27 cellular contexts compared by ENCODE assay signal in the genomic region with DNA sequence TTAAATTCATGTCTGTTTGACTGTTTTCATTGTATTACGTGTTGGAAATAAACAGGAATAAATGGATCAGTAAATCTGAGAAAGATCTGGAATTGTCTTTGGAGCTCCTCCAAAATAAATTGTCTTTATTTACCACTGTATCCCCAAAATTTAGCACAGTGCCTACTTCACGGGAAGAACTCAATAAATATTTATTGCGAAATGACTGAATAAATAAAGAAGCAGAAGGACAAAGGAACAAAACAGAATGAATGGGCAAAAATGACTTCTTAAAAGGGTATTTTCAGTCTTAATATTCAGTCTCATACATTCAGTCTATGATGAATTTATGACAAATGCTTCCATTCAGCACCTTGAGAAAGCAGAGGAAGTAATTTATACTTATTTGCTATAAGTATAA. TPM values are rescaled to one million over a fixed set of nuclear protein-coding genes. Genes with fewer than 3 reads are reported as not detected.
"Had no signal": no experiment of that assay in that cellular context is flagged by ENCODE, and none has a peak within 500 bp of the region (broad histone marks: within the 10 kb centered on the region; RNA-seq: fewer than 3 reads in every experiment).

No MANE protein-coding gene starts in this region.

- H3K9me3 ChIP-seq: ascending aorta, MG63, Peyer's patch had no signal

- ATAC-seq: activated CD8-positive, alpha-beta T cell treated with anti-CD3 and anti-CD28 coated beads, Interleukin-2, amount 10 ng/mL, durations not matched to agents 7 days and 5 days; activated naive CD4-positive, alpha-beta T cell treated with anti-CD3 and anti-CD28 coated beads, Interleukin-2, amount 50 U/mL, for 72 hours; activated naive CD8-positive, alpha-beta T cell treated with anti-CD3 and anti-CD28 coated beads, Interleukin-2, amount 50 U/mL, for 24 hours had no signal

- H3K4me1 ChIP-seq: ascending aorta, Peyer's patch had no signal

- H3K36me3 ChIP-seq: ascending aorta, cardiac muscle cell, MG63, Peyer's patch had no signal

- H3K27me3 ChIP-seq: ascending aorta, cardiac muscle cell, MG63, Peyer's patch had no signal

- H3K4me3 ChIP-seq: ascending aorta, cardiac muscle cell, MG63, Peyer's patch had no signal

- DNase-seq: activated CD4-positive, alpha-beta T cell treated with anti-CD3 and anti-CD28 coated beads for 48 hours; activated CD4-positive, alpha-beta T cell treated with anti-CD3 and anti-CD28 coated beads, Interleukin-2, amount 50 U/mL, for 4 hours; activated CD4-positive, CD25-positive, alpha-beta regulatory T cell treated with anti-CD3 and anti-CD28 coated beads, Interleukin-2, amount 50 U/mL, for 72 hours; activated CD8-positive, alpha-beta T cell treated with anti-CD3 and anti-CD28 coated beads, Interleukin-2, amount 10 ng/mL, durations not matched to agents 7 days and 5 days; activated effector memory CD4-positive, alpha-beta T cell treated with anti-CD3 and anti-CD28 coated beads, Interleukin-2, amount 50 U/mL, for 16 hours; activated naive CD4-positive, alpha-beta T cell treated with Interleukin-2 at 50 U/mL for 16 hours; activated naive CD8-positive, alpha-beta T cell treated with anti-CD3 and anti-CD28 coated beads, Interleukin-2, amount 50 U/mL, for 24 hours; activated T-cell treated with anti-CD3 and anti-CD28 coated beads, Interleukin-2, amount 50 U/mL, for 24 hours; amniotic stem cell; MG63; NCI-H1105 treated with DMSO at 0.1 percent for 48 hours; NCI-H1436 treated with DMSO at 0.1 percent for 48 hours; NCI-H187 treated with DMSO at 0.1 percent for 48 hours; NCI-H2171 treated with DMSO at 0.1 percent for 48 hours; NCI-H345; NCI-H510A; NCI-H526 treated with DMSO at 0.1 percent for 48 hours; NCI-H82; NK-92 treated with Interleukin-12 subunit alpha and Interleukin-12 subunit beta, amount 100 ng/mL, for 24 hours; OCI-M1; Peyer's patch; SHP77 had no signal

- H3K27ac ChIP-seq: ascending aorta, cardiac muscle cell, Peyer's patch, RWPE1 had no signal

RNA-seq across cellular contexts. Expression of a gene that starts 19.3 kb away (rescaled TPM):
- total RNA-seq: activated CD8-positive, alpha-beta T cell treated with anti-CD3 and anti-CD28 coated beads, Interleukin-2, amount 10 ng/mL, durations not matched to agents 7 days and 5 days; activated T-helper 1 cell treated with anti-CD3 and anti-CD28 coated beads, Interleukin-12 subunit alpha, Interleukin-12 subunit beta, Interleukin-2, Interleukin-4 antibody, amounts not matched to agents 30 ng/mL and 10 ng/mL and 1 ng/mL, durations not matched to agents 14 hours and 24 hours and 36 hours had no signal

RNA-seq across cellular contexts. Expression of a gene that starts 46.5 kb away (rescaled TPM):
- total RNA-seq: activated CD8-positive, alpha-beta T cell treated with anti-CD3 and anti-CD28 coated beads, Interleukin-2, amount 10 ng/mL, durations not matched to agents 7 days and 5 days; activated naive CD4-positive, alpha-beta T cell treated with anti-CD3 and anti-CD28 coated beads, Interleukin-2, amount 50 U/mL, for 72 hours; activated T-helper 1 cell treated with anti-CD3 and anti-CD28 coated beads, Interleukin-12 subunit alpha, Interleukin-12 subunit beta, Interleukin-2, Interleukin-4 antibody, amounts not matched to agents 30 ng/mL and 10 ng/mL and 1 ng/mL, durations not matched to agents 14 hours and 24 hours and 36 hours had no signal
